Comparison of ENCODE assay signal across 1 cellular context in the genomic region with DNA sequence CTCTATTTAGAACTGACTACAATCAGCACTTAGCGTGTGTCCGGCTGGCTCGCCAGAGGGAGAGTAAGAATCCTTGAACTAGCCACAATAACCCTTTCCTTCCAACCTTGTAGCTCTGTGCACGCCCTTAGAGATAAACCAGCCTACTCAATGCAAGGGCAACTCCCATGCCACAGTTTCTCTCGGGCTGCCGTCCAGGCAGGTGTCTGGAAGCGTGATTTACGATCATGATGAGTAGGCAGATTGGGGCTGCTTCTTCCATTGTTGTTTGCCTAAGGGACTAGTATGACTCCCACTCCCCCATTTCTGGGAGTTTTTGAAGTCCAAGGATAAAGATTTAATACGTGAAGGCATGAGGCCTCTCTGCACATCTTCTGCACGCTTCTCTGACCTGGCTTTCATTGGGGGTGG.
TF ChIP-seq lines count a peak whose summit lies in the region.

No MANE protein-coding gene starts in this region.

TF ChIP-seq in HEK293, 187 proteins besides CTCF, POLR2A, EP300 and RAD21 (continued from another document and continues in another):
- TF ChIP-seq ZNF26 (tag by site-specific recombination; IDR thresholded peaks at IDR 0.05) (no peak), ZNF501 (tag by site-specific recombination; IDR thresholded peaks at IDR 0.05) (no peak), ZNF416 (tag by site-specific recombination; IDR thresholded peaks at IDR 0.05) (no peak), ZNF280D (tag by site-specific recombination; IDR thresholded peaks at IDR 0.05) (no peak), ZNF214 (tag by site-specific recombination; IDR thresholded peaks at IDR 0.05; ENCODE audit: borderline replicate concordance) (no peak), ZNF561 (tag by site-specific recombination; IDR thresholded peaks at IDR 0.05; ENCODE audit: borderline replicate concordance) (peak; percentile 32; the same call in 1 of the 2 replicates), FEZF1 (tag by site-specific recombination; IDR thresholded peaks at IDR 0.05) (no peak), ZNF114 (tag by site-specific recombination; IDR thresholded peaks at IDR 0.05) (no peak), ZNF362 (tag by site-specific recombination; IDR thresholded peaks at IDR 0.05) (no peak), ZNF140 (tag by site-specific recombination; IDR thresholded peaks at IDR 0.05) (no peak), ZNF184 (tag by site-specific recombination; IDR thresholded peaks at IDR 0.05) (no peak), ZNF660 (tag by site-specific recombination; IDR thresholded peaks at IDR 0.05) (no peak), KLF8 (tag by site-specific recombination; IDR thresholded peaks at IDR 0.05) (no peak), SCRT2 (tag by site-specific recombination; IDR thresholded peaks at IDR 0.05) (no peak), ZSCAN16 (tag by site-specific recombination; IDR thresholded peaks at IDR 0.05) (no peak), ZNF704 (tag by site-specific recombination; IDR thresholded peaks at IDR 0.05) (no peak), GLI4 (tag by site-specific recombination; IDR thresholded peaks at IDR 0.05) (no peak), GLIS1 (tag by site-specific recombination; IDR thresholded peaks at IDR 0.05) (no peak), HOXD13 (CRISPR knock-in tag; IDR thresholded peaks at IDR 0.05; ENCODE audit: borderline replicate concordance) (no peak), TRIM28 (IDR thresholded peaks at IDR 0.05; ENCODE audit: borderline replicate concordance, low read length) (no peak), KLF1 (tag by site-specific recombination; IDR thresholded peaks at IDR 0.05) (peak; percentile 88), ZNF202 (tag by site-specific recombination; IDR thresholded peaks at IDR 0.05; ENCODE audit: borderline replicate concordance) (no peak), ZNF354C (tag by site-specific recombination; IDR thresholded peaks at IDR 0.05; ENCODE audit: borderline replicate concordance, low read depth) (no peak), ZSCAN30 (tag by site-specific recombination; IDR thresholded peaks at IDR 0.05) (no peak), ZNF596 (tag by site-specific recombination; IDR thresholded peaks at IDR 0.05) (no peak), SCRT1 (tag by site-specific recombination; IDR thresholded peaks at IDR 0.05; ENCODE audit: borderline replicate concordance) (no peak), ZBTB17 (tag by site-specific recombination; IDR thresholded peaks at IDR 0.05) (no peak), ZSCAN5A (tag by site-specific recombination; IDR thresholded peaks at IDR 0.05) (no peak)
- TF ChIP-seq, protein P1, sequence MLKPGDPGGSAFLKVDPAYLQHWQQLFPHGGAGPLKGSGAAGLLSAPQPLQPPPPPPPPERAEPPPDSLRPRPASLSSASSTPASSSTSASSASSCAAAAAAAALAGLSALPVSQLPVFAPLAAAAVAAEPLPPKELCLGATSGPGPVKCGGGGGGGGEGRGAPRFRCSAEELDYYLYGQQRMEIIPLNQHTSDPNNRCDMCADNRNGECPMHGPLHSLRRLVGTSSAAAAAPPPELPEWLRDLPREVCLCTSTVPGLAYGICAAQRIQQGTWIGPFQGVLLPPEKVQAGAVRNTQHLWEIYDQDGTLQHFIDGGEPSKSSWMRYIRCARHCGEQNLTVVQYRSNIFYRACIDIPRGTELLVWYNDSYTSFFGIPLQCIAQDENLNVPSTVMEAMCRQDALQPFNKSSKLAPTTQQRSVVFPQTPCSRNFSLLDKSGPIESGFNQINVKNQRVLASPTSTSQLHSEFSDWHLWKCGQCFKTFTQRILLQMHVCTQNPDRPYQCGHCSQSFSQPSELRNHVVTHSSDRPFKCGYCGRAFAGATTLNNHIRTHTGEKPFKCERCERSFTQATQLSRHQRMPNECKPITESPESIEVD (tag by site-specific recombination; IDR thresholded peaks at IDR 0.05): no peak
- TF ChIP-seq, protein P2, sequence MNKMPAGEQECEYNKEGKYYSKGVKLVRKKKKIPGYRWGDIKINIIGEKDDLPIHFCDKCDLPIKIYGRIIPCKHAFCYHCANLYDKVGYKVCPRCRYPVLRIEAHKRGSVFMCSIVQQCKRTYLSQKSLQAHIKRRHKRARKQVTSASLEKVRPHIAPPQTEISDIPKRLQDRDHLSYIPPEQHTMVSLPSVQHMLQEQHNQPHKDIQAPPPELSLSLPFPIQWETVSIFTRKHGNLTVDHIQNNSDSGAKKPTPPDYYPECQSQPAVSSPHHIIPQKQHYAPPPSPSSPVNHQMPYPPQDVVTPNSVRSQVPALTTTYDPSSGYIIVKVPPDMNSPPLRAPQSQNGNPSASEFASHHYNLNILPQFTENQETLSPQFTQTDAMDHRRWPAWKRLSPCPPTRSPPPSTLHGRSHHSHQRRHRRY (tag by site-specific recombination; IDR thresholded peaks at IDR 0.05): no peak
- TF ChIP-seq, protein P3, sequence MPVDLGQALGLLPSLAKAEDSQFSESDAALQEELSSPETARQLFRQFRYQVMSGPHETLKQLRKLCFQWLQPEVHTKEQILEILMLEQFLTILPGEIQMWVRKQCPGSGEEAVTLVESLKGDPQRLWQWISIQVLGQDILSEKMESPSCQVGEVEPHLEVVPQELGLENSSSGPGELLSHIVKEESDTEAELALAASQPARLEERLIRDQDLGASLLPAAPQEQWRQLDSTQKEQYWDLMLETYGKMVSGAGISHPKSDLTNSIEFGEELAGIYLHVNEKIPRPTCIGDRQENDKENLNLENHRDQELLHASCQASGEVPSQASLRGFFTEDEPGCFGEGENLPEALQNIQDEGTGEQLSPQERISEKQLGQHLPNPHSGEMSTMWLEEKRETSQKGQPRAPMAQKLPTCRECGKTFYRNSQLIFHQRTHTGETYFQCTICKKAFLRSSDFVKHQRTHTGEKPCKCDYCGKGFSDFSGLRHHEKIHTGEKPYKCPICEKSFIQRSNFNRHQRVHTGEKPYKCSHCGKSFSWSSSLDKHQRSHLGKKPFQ (tag by site-specific recombination; IDR thresholded peaks at IDR 0.05): no peak
- TF ChIP-seq, protein P4, sequence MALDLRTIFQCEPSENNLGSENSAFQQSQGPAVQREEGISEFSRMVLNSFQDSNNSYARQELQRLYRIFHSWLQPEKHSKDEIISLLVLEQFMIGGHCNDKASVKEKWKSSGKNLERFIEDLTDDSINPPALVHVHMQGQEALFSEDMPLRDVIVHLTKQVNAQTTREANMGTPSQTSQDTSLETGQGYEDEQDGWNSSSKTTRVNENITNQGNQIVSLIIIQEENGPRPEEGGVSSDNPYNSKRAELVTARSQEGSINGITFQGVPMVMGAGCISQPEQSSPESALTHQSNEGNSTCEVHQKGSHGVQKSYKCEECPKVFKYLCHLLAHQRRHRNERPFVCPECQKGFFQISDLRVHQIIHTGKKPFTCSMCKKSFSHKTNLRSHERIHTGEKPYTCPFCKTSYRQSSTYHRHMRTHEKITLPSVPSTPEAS (tag by site-specific recombination; IDR thresholded peaks at IDR 0.05): no peak
- TF ChIP-seq, protein P5, sequence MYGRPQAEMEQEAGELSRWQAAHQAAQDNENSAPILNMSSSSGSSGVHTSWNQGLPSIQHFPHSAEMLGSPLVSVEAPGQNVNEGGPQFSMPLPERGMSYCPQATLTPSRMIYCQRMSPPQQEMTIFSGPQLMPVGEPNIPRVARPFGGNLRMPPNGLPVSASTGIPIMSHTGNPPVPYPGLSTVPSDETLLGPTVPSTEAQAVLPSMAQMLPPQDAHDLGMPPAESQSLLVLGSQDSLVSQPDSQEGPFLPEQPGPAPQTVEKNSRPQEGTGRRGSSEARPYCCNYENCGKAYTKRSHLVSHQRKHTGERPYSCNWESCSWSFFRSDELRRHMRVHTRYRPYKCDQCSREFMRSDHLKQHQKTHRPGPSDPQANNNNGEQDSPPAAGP (tag by site-specific recombination; IDR thresholded peaks at IDR 0.05): peak; percentile 59
- TF ChIP-seq, protein P6, sequence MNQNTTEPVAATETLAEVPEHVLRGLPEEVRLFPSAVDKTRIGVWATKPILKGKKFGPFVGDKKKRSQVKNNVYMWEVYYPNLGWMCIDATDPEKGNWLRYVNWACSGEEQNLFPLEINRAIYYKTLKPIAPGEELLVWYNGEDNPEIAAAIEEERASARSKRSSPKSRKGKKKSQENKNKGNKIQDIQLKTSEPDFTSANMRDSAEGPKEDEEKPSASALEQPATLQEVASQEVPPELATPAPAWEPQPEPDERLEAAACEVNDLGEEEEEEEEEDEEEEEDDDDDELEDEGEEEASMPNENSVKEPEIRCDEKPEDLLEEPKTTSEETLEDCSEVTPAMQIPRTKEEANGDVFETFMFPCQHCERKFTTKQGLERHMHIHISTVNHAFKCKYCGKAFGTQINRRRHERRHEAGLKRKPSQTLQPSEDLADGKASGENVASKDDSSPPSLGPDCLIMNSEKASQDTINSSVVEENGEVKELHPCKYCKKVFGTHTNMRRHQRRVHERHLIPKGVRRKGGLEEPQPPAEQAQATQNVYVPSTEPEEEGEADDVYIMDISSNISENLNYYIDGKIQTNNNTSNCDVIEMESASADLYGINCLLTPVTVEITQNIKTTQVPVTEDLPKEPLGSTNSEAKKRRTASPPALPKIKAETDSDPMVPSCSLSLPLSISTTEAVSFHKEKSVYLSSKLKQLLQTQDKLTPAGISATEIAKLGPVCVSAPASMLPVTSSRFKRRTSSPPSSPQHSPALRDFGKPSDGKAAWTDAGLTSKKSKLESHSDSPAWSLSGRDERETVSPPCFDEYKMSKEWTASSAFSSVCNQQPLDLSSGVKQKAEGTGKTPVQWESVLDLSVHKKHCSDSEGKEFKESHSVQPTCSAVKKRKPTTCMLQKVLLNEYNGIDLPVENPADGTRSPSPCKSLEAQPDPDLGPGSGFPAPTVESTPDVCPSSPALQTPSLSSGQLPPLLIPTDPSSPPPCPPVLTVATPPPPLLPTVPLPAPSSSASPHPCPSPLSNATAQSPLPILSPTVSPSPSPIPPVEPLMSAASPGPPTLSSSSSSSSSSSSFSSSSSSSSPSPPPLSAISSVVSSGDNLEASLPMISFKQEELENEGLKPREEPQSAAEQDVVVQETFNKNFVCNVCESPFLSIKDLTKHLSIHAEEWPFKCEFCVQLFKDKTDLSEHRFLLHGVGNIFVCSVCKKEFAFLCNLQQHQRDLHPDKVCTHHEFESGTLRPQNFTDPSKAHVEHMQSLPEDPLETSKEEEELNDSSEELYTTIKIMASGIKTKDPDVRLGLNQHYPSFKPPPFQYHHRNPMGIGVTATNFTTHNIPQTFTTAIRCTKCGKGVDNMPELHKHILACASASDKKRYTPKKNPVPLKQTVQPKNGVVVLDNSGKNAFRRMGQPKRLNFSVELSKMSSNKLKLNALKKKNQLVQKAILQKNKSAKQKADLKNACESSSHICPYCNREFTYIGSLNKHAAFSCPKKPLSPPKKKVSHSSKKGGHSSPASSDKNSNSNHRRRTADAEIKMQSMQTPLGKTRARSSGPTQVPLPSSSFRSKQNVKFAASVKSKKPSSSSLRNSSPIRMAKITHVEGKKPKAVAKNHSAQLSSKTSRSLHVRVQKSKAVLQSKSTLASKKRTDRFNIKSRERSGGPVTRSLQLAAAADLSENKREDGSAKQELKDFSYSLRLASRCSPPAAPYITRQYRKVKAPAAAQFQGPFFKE (tag by site-specific recombination; IDR thresholded peaks at IDR 0.05; ENCODE audit: borderline replicate concordance): no peak
